In the genomic region with DNA sequence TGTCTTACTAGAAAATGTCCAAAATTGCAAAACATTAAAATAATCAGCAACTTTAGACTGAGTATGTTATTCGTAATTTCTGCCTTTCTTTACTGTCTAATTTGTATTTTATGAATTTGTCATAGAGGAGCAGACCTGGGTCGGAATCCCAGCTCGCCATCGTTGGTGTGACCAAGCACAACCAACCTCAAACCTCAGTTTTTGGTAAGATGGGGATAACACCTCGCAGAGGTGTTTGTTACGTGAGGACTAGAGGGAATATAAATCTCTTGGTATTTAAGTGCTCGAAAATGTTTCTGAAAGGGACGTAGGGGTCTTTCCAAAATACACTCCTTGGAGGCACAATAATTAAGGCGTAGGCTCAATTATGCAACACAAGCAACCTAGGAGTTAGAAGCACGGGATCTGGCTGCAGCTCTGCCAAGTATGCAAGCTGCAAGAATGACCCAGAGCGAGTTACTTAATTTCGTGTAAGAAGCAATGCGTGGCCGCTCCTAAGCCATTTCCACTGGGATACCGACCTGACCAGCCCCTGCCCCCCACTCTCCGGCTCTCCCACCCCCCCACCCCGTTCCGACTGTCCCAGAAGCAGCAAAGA, we compare ENCODE assay signal across 8 cellular contexts. TPM values are rescaled to one million over a fixed set of nuclear protein-coding genes. Genes with fewer than 3 reads are reported as not detected.
A peak's percentile ranks its signal among the peaks of the same experiment; 100 is the strongest.
DNase-seq lines count a peak whose midpoint lies in the region; ATAC-seq and TF ChIP-seq lines count a peak whose summit lies in the region.

No MANE protein-coding gene starts in this region.

- peak overlapping the region; percentile 96 to 99 (median 97) for H3K4me3 Mint-ChIP-seq in CD8-positive, alpha-beta memory T cell

- peaks cover 20% of the 10 kb centered on the region for H3K36me3 ChIP-seq in CD8-positive, alpha-beta memory T cell (ENCODE audit: insufficient read depth, low read length)
- H3K36me3 ChIP-seq in NT2/D1 (ENCODE audit: insufficient read depth, insufficient read length, low read length) = peaks cover 27% of the 10 kb centered on the region
- H3K36me3 ChIP-seq in body of pancreas (replicated peaks in 1 of 2; ENCODE audit: insufficient read depth in 1 of 2, low read depth in 2 of 2) = peaks cover 0 to 2% of the 10 kb centered on the region in 2 donors

- peak overlapping the region; percentile 94 to 99 (median 97) for H3K27ac Mint-ChIP-seq in CD8-positive, alpha-beta memory T cell

- peak overlapping the region; percentile 86 for H3K9ac ChIP-seq in NT2/D1 (ENCODE audit: insufficient read length, low read depth)

- peaks cover 15% of the 10 kb centered on the region for H3K4me1 ChIP-seq in CD8-positive, alpha-beta memory T cell (ENCODE audit: insufficient read depth, low read length)
- H3K4me1 ChIP-seq in NT2/D1 (ENCODE audit: insufficient read depth, insufficient read length) (no peaks in the 10 kb centered on the region), body of pancreas (peaks cover 25% of the 10 kb centered on the region)

- TF ChIP-seq CTCF in body of pancreas (IDR thresholded peaks at IDR 0.05) = no peak

- peaks cover 0 to 2% (median 0%) of the 10 kb centered on the region in 5 donors for H3K9me3 Mint-ChIP-seq in CD8-positive, alpha-beta memory T cell

- no peaks in the 10 kb centered on the region for H3K27me3 Mint-ChIP-seq in CD8-positive, alpha-beta memory T cell

- POLR2A ChIA-PET in CD8-positive, alpha-beta memory T cell (lab: Charles Lee) = interaction anchor here (0.5 to 2.8 kb wide), 12 partner anchors 14 to 945 kb away, joined by 3 to 35 read pairs (median 6); a partner anchor contains a TSS

- H3K4me3 ChIP-seq in CD8-positive, alpha-beta memory T cell (ENCODE audit: low read length) = peak overlapping the region; percentile 97
- peak overlapping the region; percentile 79 for H3K4me3 ChIP-seq in NT2/D1 (ENCODE audit: insufficient read length, low read depth)
- peak overlapping the region; percentile 60 to 63 for H3K4me3 ChIP-seq in body of pancreas

- H3K4me1 Mint-ChIP-seq in CD8-positive, alpha-beta memory T cell = peaks cover 49 to 65% (median 58%) of the 10 kb centered on the region in 3 donors

- H3K27me3 ChIP-seq in CD8-positive, alpha-beta memory T cell (ENCODE audit: insufficient read depth, low read length, poor library complexity, severe bottlenecking) = no peaks in the 10 kb centered on the region
- no peaks in the 10 kb centered on the region for H3K27me3 ChIP-seq in NT2/D1 (ENCODE audit: insufficient read depth, insufficient read length)
- H3K27me3 ChIP-seq in body of pancreas = no peaks in the 10 kb centered on the region

- WGBS in body of pancreas, 2 donors = 3 to 4% methylated on average over 18 of the region's 18 CpGs

- CTCF ChIA-PET in CD8-positive, alpha-beta memory T cell (lab: Charles Lee) = interaction anchor here (1.7 to 2.5 kb wide), 3 partner anchors 10 to 93 kb away, joined by 3 to 21 read pairs (median 9); a partner anchor contains a TSS

- peak in 1 of 5 donors; percentile 2 for DNase-seq in CD8-positive, alpha-beta memory T cell
- DNase-seq in NT2/D1 (ENCODE audit: low read depth, low spot score) = peak; percentile 16
- DNase-seq in body of pancreas = peak; percentile 61 to 80 (median 76)
- peak in 31 of 51 donors; percentile 1 to 85 (median 46) for DNase-seq in hypothalamus (lab: John Stamatoyannopoulos, UW)
- peak; percentile 29 for DNase-seq in pulmonary artery endothelial cell (ENCODE audit: low read depth, low spot score)
- DNase-seq in ecto neural progenitor cell (ENCODE audit: low spot score) = no peak

- peak overlapping the region; percentile 85 for H3K27ac ChIP-seq in CD8-positive, alpha-beta memory T cell (ENCODE audit: low read depth, low read length)
- peak overlapping the region; percentile 86 to 93 (median 88) for H3K27ac ChIP-seq in body of pancreas

- peak; percentile 30 for ATAC-seq in GM18909 (IDR thresholded peaks at IDR 0.05; ENCODE audit: poor library complexity, unreplicated experiment)
- ATAC-seq in HG03108 (IDR thresholded peaks at IDR 0.05; ENCODE audit: unreplicated experiment) = peak; percentile 12
- peak; percentile 67 for ATAC-seq in body of pancreas

- intact Hi-C loops in body of pancreas (cut with DNase I) = no loop called here

- no peaks in the 10 kb centered on the region for H3K9me3 ChIP-seq in CD8-positive, alpha-beta memory T cell (ENCODE audit: low read length)
- H3K9me3 ChIP-seq in NT2/D1 (ENCODE audit: insufficient read depth, low read length) (no peaks in the 10 kb centered on the region), body of pancreas (no peaks in the 10 kb centered on the region)

- H3K36me3 Mint-ChIP-seq in CD8-positive, alpha-beta memory T cell = peaks cover 0 to 42% (median 10%) of the 10 kb centered on the region in 3 donors

- no peak for TF ChIP-seq POLR2A in body of pancreas (IDR thresholded peaks at IDR 0.05)

RNA-seq across cellular contexts. Expression of a gene that starts 0.6 kb away (rescaled TPM):
- total RNA-seq in CD8-positive, alpha-beta memory T cell = 100 to 1,000 TPM; 113 to 116 TPM
- polyA plus RNA-seq in CD8-positive, alpha-beta memory T cell = 127 TPM
- total RNA-seq in body of pancreas (10 to 100 TPM; 30.0 to 63.3 TPM), pulmonary artery endothelial cell (95.4 and 108 TPM in 2 replicates)

RNA-seq across cellular contexts. Expression of a gene that starts 56.1 kb away (rescaled TPM):
- total RNA-seq in CD8-positive, alpha-beta memory T cell = not detected
- not detected for polyA plus RNA-seq in CD8-positive, alpha-beta memory T cell
- not detected for total RNA-seq in body of pancreas
- not detected in 2 replicates for total RNA-seq in pulmonary artery endothelial cell

Comparison
In these comparisons a context has a peak if more than half of its experiments do, and no peak if none do; other contexts are left out.
1. ATAC-seq: peak in every context shown above with its lines; median percentile 67 in body of pancreas; 30 in GM18909; 12 in HG03108.